ENCODE assay signal across 8 cellular contexts in genomic region chr19:55526216-55527196, GRCh38. TPM values are rescaled to one million over a fixed set of nuclear protein-coding genes. Genes with fewer than 3 reads are reported as not detected.
DNase-seq lines count a peak whose midpoint lies in the region; ATAC-seq, FAIRE-seq and TF ChIP-seq lines count a peak whose summit lies in the region.

No MANE protein-coding gene starts in this region.

- H3K36me3 ChIP-seq in H7 (replicated peaks; ENCODE audit: control insufficient read depth, insufficient read depth, low read length) (no peaks in the 10 kb centered on the region), endothelial cell of umbilical vein (ENCODE audit: control insufficient read depth in 2 of 2, extremely low read depth in 1 of 2, insufficient read depth in 2 of 2, low read length in 2 of 2) (no peaks in the 10 kb centered on the region), ovary (no peaks in the 10 kb centered on the region)
- no peaks in the 10 kb centered on the region for H3K36me3 ChIP-seq in effector memory CD4-positive, alpha-beta T cell (ENCODE audit: control insufficient read depth, insufficient read depth, low read length)

- WGBS in ovary, 3 donors: 17 to 18% (median 17%) methylated on average over 35 of the region's 35 CpGs

- H3K4me1 ChIP-seq in endothelial cell of umbilical vein (ENCODE audit: control insufficient read depth, extremely low read depth, insufficient read depth, low read length) (no peaks in the 10 kb centered on the region), ovary (ENCODE audit: insufficient read depth) (peaks cover 2% of the 10 kb centered on the region)
- no peaks in the 10 kb centered on the region for H3K4me1 ChIP-seq in effector memory CD4-positive, alpha-beta T cell (ENCODE audit: control insufficient read depth, insufficient read depth, low read length, poor library complexity, severe bottlenecking)

- H3K9ac ChIP-seq in endothelial cell of umbilical vein (replicated peaks; ENCODE audit: extremely low read depth, insufficient read depth, low read length): no peak overlapping the region

- CTCF ChIA-PET in endothelial cell of umbilical vein (lab: Charles Lee): interaction anchor here (0.7 to 1.6 kb wide), 5 partner anchors 9 to 106 kb away, joined by 3 to 6 read pairs (median 4); partner anchors contain the start of genes FIZ1 and ZNF865

- DNase-seq in H7 (peak; percentile 75), NCI-H345 treated with DMSO at 0.1 percent for 48 hours (lab: John Stamatoyannopoulos, UW; ENCODE audit: unreplicated experiment) (peak; percentile 18), endothelial cell of umbilical vein (ENCODE audit: low read depth, low spot score) (peak; percentile 59), ovary (peak in 3 of 5 donors; percentile 50 to 74 (median 63)), NAMALWA (ENCODE audit: low spot score) (no peak), sciatic nerve (ENCODE audit: low spot score) (no peak)
- no peak for DNase-seq in effector memory CD4-positive, alpha-beta T cell

- TF ChIP-seq POLR2A in endothelial cell of umbilical vein (IDR thresholded peaks at IDR 0.05; ENCODE audit: low read depth, low read length): no peak
- no peak for TF ChIP-seq POLR2A in ovary (IDR thresholded peaks at IDR 0.05)

- dilution Hi-C loops in endothelial cell of umbilical vein (cut with MboI; ENCODE audit: extremely low pct_ligation_motif_present, low sequenced_read_pairs): no loop called here

- H3K9me3 ChIP-seq in endothelial cell of umbilical vein (replicated peaks; ENCODE audit: control insufficient read depth, insufficient read depth, low read length) (no peaks in the 10 kb centered on the region), ovary (no peaks in the 10 kb centered on the region)
- H3K9me3 ChIP-seq in effector memory CD4-positive, alpha-beta T cell (ENCODE audit: control insufficient read depth, low read length): no peaks in the 10 kb centered on the region

- H2AFZ ChIP-seq in endothelial cell of umbilical vein (ENCODE audit: low read depth, low read length): no peak overlapping the region

- H3K4me3 ChIP-seq in H7 (ENCODE audit: insufficient read depth, low read depth, low read length) (no peak overlapping the region), endothelial cell of umbilical vein (replicated peaks in 1 of 3; ENCODE audit: insufficient read depth in 1 of 3, low read depth in 1 of 3, low read length in 3 of 3) (no peak overlapping the region), ovary (no peak overlapping the region)
- no peak overlapping the region for H3K4me3 ChIP-seq in effector memory CD4-positive, alpha-beta T cell (ENCODE audit: insufficient read depth, low read depth, low read length, poor library complexity, severe bottlenecking)

- FAIRE-seq in endothelial cell of umbilical vein (lab: Jason Lieb, UNC): peak; percentile 63

- no peak for TF ChIP-seq CTCF in endothelial cell of umbilical vein (IDR thresholded peaks at IDR 0.05; ENCODE audit: extremely low read depth in 1 of 2, insufficient read depth in 1 of 2, low read depth in 1 of 2, low read length in 2 of 2)
- no peak for TF ChIP-seq CTCF in ovary (IDR thresholded peaks at IDR 0.05)

- ATAC-seq in sciatic nerve (no peak), HG02852 (IDR thresholded peaks at IDR 0.05; ENCODE audit: unreplicated experiment) (no peak)

- no peaks in the 10 kb centered on the region for H3K79me2 ChIP-seq in endothelial cell of umbilical vein (ENCODE audit: control insufficient read depth, insufficient read depth, low read length)

- TF ChIP-seq EP300 in ovary (IDR thresholded peaks at IDR 0.05): no peak

- no peak overlapping the region for H3K4me2 ChIP-seq in endothelial cell of umbilical vein (ENCODE audit: insufficient read depth, low read length)

- H3K27me3 ChIP-seq in H7 (ENCODE audit: control insufficient read depth, insufficient read depth, low read length) (no peaks in the 10 kb centered on the region), endothelial cell of umbilical vein (ENCODE audit: control insufficient read depth in 2 of 2, insufficient read depth in 2 of 2, low read length in 2 of 2) (no peaks in the 10 kb centered on the region), ovary (no peaks in the 10 kb centered on the region)
- H3K27me3 ChIP-seq in effector memory CD4-positive, alpha-beta T cell (replicated peaks; ENCODE audit: control insufficient read depth, insufficient read depth, low read length, poor library complexity, severe bottlenecking): no peaks in the 10 kb centered on the region

- H3K27ac ChIP-seq in endothelial cell of umbilical vein (ENCODE audit: insufficient read depth, low read depth, low read length) (no peak overlapping the region), ovary (no peak overlapping the region)
- no peak overlapping the region for H3K27ac ChIP-seq in effector memory CD4-positive, alpha-beta T cell (ENCODE audit: insufficient read depth, low read length, poor library complexity, severe bottlenecking)

- H3K9me1 ChIP-seq in endothelial cell of umbilical vein (replicated peaks; ENCODE audit: control insufficient read depth, extremely low read depth, insufficient read depth, low read length): no peaks in the 10 kb centered on the region

- intact Hi-C loops in endothelial cell of umbilical vein (cut with micrococcal nuclease) (no loop called here), ovary (cut with DNase I) (loop anchor here in 1 of 4 donors (5.0 kb wide), 1 partner anchor 41 kb away; no protein-coding TSS in a partner anchor), sciatic nerve (cut with DNase I) (no loop called here)

- no TSS peak for BruUV-seq in endothelial cell of umbilical vein (replicated peaks; lab: Mats Ljungman, UMichigan)

- POLR2A ChIA-PET in endothelial cell of umbilical vein (lab: Charles Lee): interaction anchor here (0.6 kb wide), 1 partner anchor 39 kb away, joined by 4 read pairs; no protein-coding TSS in a partner anchor

- no peaks in the 10 kb centered on the region for H4K20me1 ChIP-seq in endothelial cell of umbilical vein (replicated peaks; ENCODE audit: control insufficient read depth, extremely low read depth, insufficient read depth, low read length)

RNA-seq across cellular contexts. Expression of gene SBK2, which starts 10.4 kb away (rescaled TPM):
- 4.0 and 4.6 TPM in 2 replicates for total RNA-seq in H7 (2014; rRNA removed; shearing (Covaris generic))
- total RNA-seq in endothelial cell of umbilical vein: not detected in 2 replicates
- polyA plus RNA-seq in endothelial cell of umbilical vein: not detected in 2 replicates
- polyA plus RNA-seq in endothelial cell of umbilical vein (2011; cell fraction: cytosol; rRNA removed): not detected in 2 replicates
- polyA plus RNA-seq in endothelial cell of umbilical vein (2011; cell fraction: nucleus; rRNA removed): not detected in 2 replicates
- not detected in 2 replicates for polyA plus RNA-seq in endothelial cell of umbilical vein (2012)
- not detected in 2 replicates for polyA minus RNA-seq in endothelial cell of umbilical vein
- polyA minus RNA-seq in endothelial cell of umbilical vein (2011; cell fraction: cytosol; rRNA and poly(A)+ RNA removed): not detected
- polyA minus RNA-seq in endothelial cell of umbilical vein (2011; cell fraction: nucleus; rRNA and poly(A)+ RNA removed): not detected in 2 replicates
- 1 to 10 TPM in 1 of 7 donors, under 1 TPM in 1, not detected in 5; 0.20 to 1.0 TPM for total RNA-seq in ovary
- not detected for polyA plus RNA-seq in ovary
- total RNA-seq in sciatic nerve: not detected

RNA-seq across cellular contexts. Expression of gene SBK3, which starts 18.8 kb away (rescaled TPM):
- total RNA-seq in H7 (2014; rRNA removed; shearing (Covaris generic)): 0.17 and 2.4 TPM in 2 replicates
- total RNA-seq in endothelial cell of umbilical vein: 0.25 and 0.62 TPM in 2 replicates
- polyA plus RNA-seq in endothelial cell of umbilical vein: 0.18 and 0.19 TPM in 2 replicates
- polyA plus RNA-seq in endothelial cell of umbilical vein (2011; cell fraction: cytosol; rRNA removed): 0.17 and 0.18 TPM in 2 replicates
- polyA plus RNA-seq in endothelial cell of umbilical vein (2011; cell fraction: nucleus; rRNA removed): 0.60 and 0.67 TPM in 2 replicates
- polyA plus RNA-seq in endothelial cell of umbilical vein (2012): not detected in 2 replicates
- polyA minus RNA-seq in endothelial cell of umbilical vein: 0.25 TPM in 1 of 2 replicates, not detected in the other
- not detected for polyA minus RNA-seq in endothelial cell of umbilical vein (2011; cell fraction: cytosol; rRNA and poly(A)+ RNA removed)
- not detected in 2 replicates for polyA minus RNA-seq in endothelial cell of umbilical vein (2011; cell fraction: nucleus; rRNA and poly(A)+ RNA removed)
- total RNA-seq in ovary: under 1 TPM in 4 of 7 donors, not detected in 3; 0.17 to 0.34 (median 0.26) TPM
- not detected for polyA plus RNA-seq in ovary
- 0.53 TPM for total RNA-seq in sciatic nerve

RNA-seq across cellular contexts. Expression of gene SSC5D, which starts 38.3 kb away (rescaled TPM):
- 0.48 and 0.87 TPM in 2 replicates for total RNA-seq in H7 (2014; rRNA removed; shearing (Covaris generic))
- 1.0 and 1.3 TPM in 2 replicates for total RNA-seq in endothelial cell of umbilical vein
- 0.47 and 0.49 TPM in 2 replicates for polyA plus RNA-seq in endothelial cell of umbilical vein
- 0.17 and 0.28 TPM in 2 replicates for polyA plus RNA-seq in endothelial cell of umbilical vein (2011; cell fraction: cytosol; rRNA removed)
- 1.6 and 1.9 TPM in 2 replicates for polyA plus RNA-seq in endothelial cell of umbilical vein (2011; cell fraction: nucleus; rRNA removed)
- 1.7 and 2.4 TPM in 2 replicates for polyA plus RNA-seq in endothelial cell of umbilical vein (2012)
- polyA minus RNA-seq in endothelial cell of umbilical vein: 0.19 and 0.53 TPM in 2 replicates
- not detected for polyA minus RNA-seq in endothelial cell of umbilical vein (2011; cell fraction: cytosol; rRNA and poly(A)+ RNA removed)
- polyA minus RNA-seq in endothelial cell of umbilical vein (2011; cell fraction: nucleus; rRNA and poly(A)+ RNA removed): 1.2 and 1.5 TPM in 2 replicates
- 10 to 100 TPM in 6 of 7 donors, 1 to 10 TPM in 1; 5.7 to 29.7 (median 21.1) TPM for total RNA-seq in ovary
- polyA plus RNA-seq in ovary: 10 to 100 TPM; 10.1 to 11.4 TPM
- total RNA-seq in sciatic nerve: 13.5 TPM

RNA-seq across cellular contexts. Expression of gene NAT14, which starts 41.5 kb away (rescaled TPM):
- total RNA-seq in H7 (2014; rRNA removed; shearing (Covaris generic)): 56.0 and 71.2 TPM in 2 replicates
- total RNA-seq in endothelial cell of umbilical vein (34.4 and 44.7 TPM in 2 replicates), ovary (10 to 100 TPM in 6 of 7 donors, 1 to 10 TPM in 1; 9.2 to 40.4 (median 35.8) TPM), sciatic nerve (11.5 TPM)
- polyA plus RNA-seq in endothelial cell of umbilical vein (39.1 and 42.6 TPM in 2 replicates), ovary (10 to 100 TPM in 1 of 2 donors, 1 to 10 TPM in 1; 3.2 to 23.5 TPM)
- 33.9 and 35.8 TPM in 2 replicates for polyA plus RNA-seq in endothelial cell of umbilical vein (2011; cell fraction: cytosol; rRNA removed)
- polyA plus RNA-seq in endothelial cell of umbilical vein (2011; cell fraction: nucleus; rRNA removed): 32.4 and 39.3 TPM in 2 replicates
- polyA plus RNA-seq in endothelial cell of umbilical vein (2012): 32.3 and 39.6 TPM in 2 replicates
- polyA minus RNA-seq in endothelial cell of umbilical vein: 7.4 and 7.9 TPM in 2 replicates
- polyA minus RNA-seq in endothelial cell of umbilical vein (2011; cell fraction: cytosol; rRNA and poly(A)+ RNA removed): 3.8 TPM
- 4.7 and 5.8 TPM in 2 replicates for polyA minus RNA-seq in endothelial cell of umbilical vein (2011; cell fraction: nucleus; rRNA and poly(A)+ RNA removed)

RNA-seq across cellular contexts. Expression of gene ZNF628, which starts 50.1 kb away (rescaled TPM):
- total RNA-seq in H7 (2014; rRNA removed; shearing (Covaris generic)): 5.8 and 8.1 TPM in 2 replicates
- 9.0 and 10.4 TPM in 2 replicates for total RNA-seq in endothelial cell of umbilical vein
- polyA plus RNA-seq in endothelial cell of umbilical vein: 2.0 and 2.5 TPM in 2 replicates
- 1.3 and 2.1 TPM in 2 replicates for polyA plus RNA-seq in endothelial cell of umbilical vein (2011; cell fraction: cytosol; rRNA removed)
- polyA plus RNA-seq in endothelial cell of umbilical vein (2011; cell fraction: nucleus; rRNA removed): 1.9 and 2.0 TPM in 2 replicates
- 2.6 and 5.6 TPM in 2 replicates for polyA plus RNA-seq in endothelial cell of umbilical vein (2012)
- 0.76 and 1.2 TPM in 2 replicates for polyA minus RNA-seq in endothelial cell of umbilical vein
- polyA minus RNA-seq in endothelial cell of umbilical vein (2011; cell fraction: cytosol; rRNA and poly(A)+ RNA removed): 6.6 TPM
- polyA minus RNA-seq in endothelial cell of umbilical vein (2011; cell fraction: nucleus; rRNA and poly(A)+ RNA removed): 1.5 and 4.2 TPM in 2 replicates
- 10 to 100 TPM in 2 of 7 donors, 1 to 10 TPM in 5; 3.8 to 18.4 (median 8.7) TPM for total RNA-seq in ovary
- polyA plus RNA-seq in ovary: 1 to 10 TPM in 1 of 2 donors, not detected in 1; 8.7 TPM
- 9.0 TPM for total RNA-seq in sciatic nerve

Comparison
In these comparisons a context has a peak if more than half of its experiments do, and no peak if none do; other contexts are left out.
1. DNase-seq: peak in H7 (single experiment), NCI-H345 treated with DMSO at 0.1 percent for 48 hours (single experiment), endothelial cell of umbilical vein (single experiment) and ovary (3 of 5); none in NAMALWA (single experiment), sciatic nerve (single experiment) and effector memory CD4-positive, alpha-beta T cell (0 of 3).